In the genomic region with DNA sequence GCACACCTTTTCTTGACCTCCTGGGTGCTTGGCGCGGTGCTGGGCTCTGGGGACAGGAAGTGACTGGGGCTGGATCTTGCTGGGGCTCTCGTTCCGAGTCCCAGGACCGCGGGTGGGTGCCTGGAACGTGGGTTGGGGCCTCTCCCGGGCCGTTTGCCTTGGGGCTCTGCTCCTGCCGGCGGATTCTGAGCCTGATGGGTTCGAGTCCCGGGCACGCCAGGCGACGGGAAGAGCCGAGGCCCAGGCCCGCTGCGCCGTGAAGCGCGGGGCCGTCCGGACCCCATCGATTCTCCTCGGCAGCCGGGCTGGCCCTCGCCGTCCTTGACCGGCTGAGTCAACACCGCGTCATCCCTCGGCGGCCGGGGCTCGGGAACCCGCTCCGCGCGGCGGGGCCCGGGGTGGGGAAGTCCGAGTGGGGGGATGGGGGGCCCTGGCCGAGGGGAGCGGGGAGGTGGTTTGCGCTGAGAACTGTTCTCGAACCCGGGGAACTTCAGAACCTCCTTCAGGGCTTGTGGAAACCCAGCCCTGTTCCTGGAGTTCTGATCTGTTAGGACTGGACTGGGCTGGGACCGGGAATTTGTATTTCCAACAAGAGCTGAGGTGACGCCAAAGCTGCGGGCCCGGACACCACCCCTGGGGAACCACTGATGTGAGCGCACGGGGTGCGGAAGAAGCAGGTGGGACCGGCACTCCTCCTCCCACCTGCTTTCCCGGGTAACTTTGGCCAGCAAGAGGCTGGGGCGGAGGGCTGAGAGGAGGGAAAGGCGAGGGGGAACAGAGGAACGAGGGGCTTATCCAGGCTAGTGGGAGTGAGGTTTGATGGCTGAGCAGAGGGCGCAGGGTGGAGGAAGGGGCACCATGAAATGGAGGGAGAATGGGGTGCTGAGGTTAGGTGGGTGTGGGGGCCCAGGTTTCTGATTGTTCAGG, we compare ENCODE assay signal across 9 cellular contexts. TPM values are rescaled to one million over a fixed set of nuclear protein-coding genes. Genes with fewer than 3 reads are reported as not detected.
DNase-seq lines count a peak whose midpoint lies in the region; ATAC-seq and TF ChIP-seq lines count a peak whose summit lies in the region.
"Had no signal": no experiment of that assay in that cellular context is flagged by ENCODE, and none has a peak within 500 bp of the region (broad histone marks: within the 10 kb centered on the region; RNA-seq: fewer than 3 reads in every experiment).

No MANE protein-coding gene starts in this region.

- peak overlapping the region; percentile 91 for H2AFZ ChIP-seq in neuronal stem cell (ENCODE audit: low read length)

- H3K18ac ChIP-seq in neuronal stem cell (ENCODE audit: low read length), result peak overlapping the region; percentile 57

- H2BK12ac ChIP-seq in neuronal stem cell (ENCODE audit: low read length), result peak overlapping the region; percentile 22

- H3K4me1 ChIP-seq in NT2/D1 (ENCODE audit: insufficient read depth, insufficient read length) (no peaks in the 10 kb centered on the region), neuronal stem cell (ENCODE audit: control insufficient read depth in 2 of 2, insufficient read depth in 1 of 2, low read depth in 1 of 2, low read length in 2 of 2) (peaks cover 0 to 10% of the 10 kb centered on the region in 2 donors)

- peak overlapping the region; percentile 49 for H3K4me2 ChIP-seq in neuronal stem cell (ENCODE audit: insufficient read depth, low read length, poor library complexity, severe bottlenecking)

- peak overlapping the region; percentile 46 for H3K4me3 ChIP-seq in AG10803 (ENCODE audit: low read length)
- peak overlapping the region; percentile 18 for H3K4me3 ChIP-seq in NT2/D1 (ENCODE audit: insufficient read length, low read depth)
- H3K4me3 ChIP-seq in fibroblast of pulmonary artery (replicated peaks; ENCODE audit: low read depth, low read length), result peak overlapping the region; percentile 37
- H3K4me3 ChIP-seq in neuronal stem cell (ENCODE audit: low read length in 2 of 2), result peak overlapping the region in 1 of 2 donors; percentile 47

- H3K36me3 Mint-ChIP-seq in activated T-helper 1 cell treated with anti-CD3 and anti-CD28 coated beads, Interleukin-12 subunit alpha, Interleukin-12 subunit beta, Interleukin-2, Interleukin-4 antibody, amounts not matched to agents 30 ng/mL and 10 ng/mL and 1 ng/mL, durations not matched to agents 14 hours and 24 hours and 36 hours (ENCODE audit: low read depth), result no peaks in the 10 kb centered on the region

- intact Hi-C loops in activated T-helper 1 cell treated with anti-CD3 and anti-CD28 coated beads, Interleukin-12 subunit alpha, Interleukin-12 subunit beta, Interleukin-2, Interleukin-4 antibody, amounts not matched to agents 30 ng/mL and 10 ng/mL and 1 ng/mL, durations not matched to agents 14 hours and 24 hours and 36 hours (cut with micrococcal nuclease), result loop anchor here (10.0 kb wide), 1 partner anchor 189 kb away; no protein-coding TSS in a partner anchor
- intact Hi-C loops in left colon (cut with DNase I, micrococcal nuclease), result no loop called here

- H3K9me3 ChIP-seq in NT2/D1 (ENCODE audit: insufficient read depth, low read length), result no peaks in the 10 kb centered on the region
- H3K9me3 ChIP-seq in neuronal stem cell (replicated peaks in 1 of 2; ENCODE audit: control insufficient read depth in 2 of 2, insufficient read depth in 1 of 2, low read depth in 1 of 2, low read length in 2 of 2), result peaks cover 0 to 4% of the 10 kb centered on the region in 2 donors

- H2BK120ac ChIP-seq in neuronal stem cell (ENCODE audit: low read depth, low read length), result no peak overlapping the region

- WGBS in neuronal stem cell (ENCODE audit: extremely low coverage in 2 of 2, insufficient read length in 2 of 2, insufficient replicate concordance in 1 of 2), 2 donors, result no CpG with 5 or more reads among the region's 61 CpGs

- peak overlapping the region; percentile 17 for H4K8ac ChIP-seq in neuronal stem cell (ENCODE audit: low read depth, low read length)

- H3K9ac ChIP-seq in NT2/D1 (ENCODE audit: insufficient read length, low read depth) (no peak overlapping the region), neuronal stem cell (ENCODE audit: low read depth, low read length, poor library complexity) (no peak overlapping the region)

- peaks cover 99% of the 10 kb centered on the region for H3K27me3 ChIP-seq in NT2/D1 (ENCODE audit: insufficient read depth, insufficient read length)
- H3K27me3 ChIP-seq in neuronal stem cell (ENCODE audit: control insufficient read depth in 3 of 3, insufficient read depth in 3 of 3, low read depth in 1 of 3, low read length in 3 of 3), result peaks cover 42 to 88% (median 77%) of the 10 kb centered on the region in 3 experiments

- ATAC-seq in HG02610 (IDR thresholded peaks at IDR 0.05; ENCODE audit: unreplicated experiment) (no peak), GM21619 (IDR thresholded peaks at IDR 0.05; ENCODE audit: unreplicated experiment) (no peak), left colon (no peak)

- H3K36me3 ChIP-seq in NT2/D1 (ENCODE audit: insufficient read depth, insufficient read length, low read length), result no peaks in the 10 kb centered on the region
- H3K36me3 ChIP-seq in neuronal stem cell (replicated peaks in 1 of 2; ENCODE audit: control insufficient read depth in 2 of 2, insufficient read depth in 2 of 2, low read length in 2 of 2), result no peaks in the 10 kb centered on the region

- H2BK5ac ChIP-seq in neuronal stem cell (ENCODE audit: low read length), result no peak overlapping the region

- H2BK15ac ChIP-seq in neuronal stem cell (ENCODE audit: low read length), result no peak overlapping the region

- peak overlapping the region; percentile 98 for H3K23ac ChIP-seq in neuronal stem cell (ENCODE audit: low read depth, low read length, poor library complexity)

- H3K79me1 ChIP-seq in neuronal stem cell (ENCODE audit: low read depth, low read length), result peaks cover 1% of the 10 kb centered on the region

- no peaks in the 10 kb centered on the region for H3K9me3 Mint-ChIP-seq in activated T-helper 1 cell treated with anti-CD3 and anti-CD28 coated beads, Interleukin-12 subunit alpha, Interleukin-12 subunit beta, Interleukin-2, Interleukin-4 antibody, amounts not matched to agents 30 ng/mL and 10 ng/mL and 1 ng/mL, durations not matched to agents 14 hours and 24 hours and 36 hours

- no peak overlapping the region for H3K27ac ChIP-seq in neuronal stem cell (replicated peaks; ENCODE audit: low read length)

- no peak overlapping the region for H3K27ac Mint-ChIP-seq in activated T-helper 1 cell treated with anti-CD3 and anti-CD28 coated beads, Interleukin-12 subunit alpha, Interleukin-12 subunit beta, Interleukin-2, Interleukin-4 antibody, amounts not matched to agents 30 ng/mL and 10 ng/mL and 1 ng/mL, durations not matched to agents 14 hours and 24 hours and 36 hours

- no peak overlapping the region for H2AK5ac ChIP-seq in neuronal stem cell (ENCODE audit: low read depth, low read length)

- no peak overlapping the region for H3K4ac ChIP-seq in neuronal stem cell (ENCODE audit: low read length)

- DNase-seq in AG10803 (ENCODE audit: low read depth) (peak; percentile 24), NT2/D1 (ENCODE audit: low read depth, low spot score) (no peak), fibroblast of pulmonary artery (ENCODE audit: low read depth) (peak; percentile 58), neuronal stem cell (ENCODE audit: low spot score) (peak; percentile 15), left colon (no peak)
- DNase-seq in activated T-helper 1 cell treated with anti-CD3 and anti-CD28 coated beads, Interleukin-12 subunit alpha, Interleukin-12 subunit beta, Interleukin-2, Interleukin-4 antibody, amounts not matched to agents 30 ng/mL and 10 ng/mL and 1 ng/mL, durations not matched to agents 14 hours and 24 hours and 36 hours (ENCODE audit: low spot score), result no peak
- DNase-seq: activated CD8-positive, alpha-beta memory T cell treated with anti-CD3 and anti-CD28 coated beads for 24 hours had no signal

- TF ChIP-seq CTCF in AG10803 (conservative IDR thresholded peaks at IDR 0.05; ENCODE audit: low read length) (no peak), fibroblast of pulmonary artery (IDR thresholded peaks at IDR 0.05; ENCODE audit: low read length, missing control alignments) (no peak)

- H3K14ac ChIP-seq in neuronal stem cell (ENCODE audit: low read length), result peak overlapping the region; percentile 38

- no peak overlapping the region for H4K91ac ChIP-seq in neuronal stem cell (ENCODE audit: low read depth, low read length, poor library complexity)

- H3K4me3 Mint-ChIP-seq in activated T-helper 1 cell treated with anti-CD3 and anti-CD28 coated beads, Interleukin-12 subunit alpha, Interleukin-12 subunit beta, Interleukin-2, Interleukin-4 antibody, amounts not matched to agents 30 ng/mL and 10 ng/mL and 1 ng/mL, durations not matched to agents 14 hours and 24 hours and 36 hours, result no peak overlapping the region

- peaks cover 78% of the 10 kb centered on the region for H3K27me3 Mint-ChIP-seq in activated T-helper 1 cell treated with anti-CD3 and anti-CD28 coated beads, Interleukin-12 subunit alpha, Interleukin-12 subunit beta, Interleukin-2, Interleukin-4 antibody, amounts not matched to agents 30 ng/mL and 10 ng/mL and 1 ng/mL, durations not matched to agents 14 hours and 24 hours and 36 hours (ENCODE audit: insufficient read depth)

- H3K4me1 Mint-ChIP-seq in activated T-helper 1 cell treated with anti-CD3 and anti-CD28 coated beads, Interleukin-12 subunit alpha, Interleukin-12 subunit beta, Interleukin-2, Interleukin-4 antibody, amounts not matched to agents 30 ng/mL and 10 ng/mL and 1 ng/mL, durations not matched to agents 14 hours and 24 hours and 36 hours (ENCODE audit: low read depth), result peaks cover 32% of the 10 kb centered on the region

RNA-seq across cellular contexts. Expression of a gene that starts 6.2 kb away (rescaled TPM):
- polyA plus RNA-seq in neuronal stem cell (2013, experiment 1 of 2), result not detected
- polyA plus RNA-seq in neuronal stem cell (2013, experiment 2 of 2), result not detected
- total RNA-seq in activated T-helper 1 cell treated with anti-CD3 and anti-CD28 coated beads, Interleukin-12 subunit alpha, Interleukin-12 subunit beta, Interleukin-2, Interleukin-4 antibody, amounts not matched to agents 30 ng/mL and 10 ng/mL and 1 ng/mL, durations not matched to agents 14 hours and 24 hours and 36 hours, result 0.16 and 0.32 TPM in 2 replicates
- total RNA-seq in left colon, result 1 to 10 TPM; 2.5 to 4.8 TPM

Comparison
In these comparisons a context has a peak if more than half of its experiments do, and no peak if none do; other contexts are left out.
1. DNase-seq: peak in AG10803 (single experiment), fibroblast of pulmonary artery (single experiment) and neuronal stem cell (single experiment); none in NT2/D1 (single experiment), activated T-helper 1 cell treated with anti-CD3 and anti-CD28 coated beads, Interleukin-12 subunit alpha, Interleukin-12 subunit beta, Interleukin-2, Interleukin-4 antibody, amounts not matched to agents 30 ng/mL and 10 ng/mL and 1 ng/mL, durations not matched to agents 14 hours and 24 hours and 36 hours (single experiment) and left colon (0 of 2).